In genomic region chr10:96895662-96896424, GRCh38 we compare ENCODE assay signal across 27 cellular contexts.
"Had no signal": no experiment of that assay in that cellular context is flagged by ENCODE, and none has a peak within 500 bp of the region (broad histone marks: within the 10 kb centered on the region; RNA-seq: fewer than 3 reads in every experiment).

No MANE protein-coding gene starts in this region.

- H3K4me3 ChIP-seq: ascending aorta, cardiac muscle cell, colonic mucosa, esophagus squamous epithelium, heart right ventricle, neural progenitor cell, spleen, thoracic aorta, vagina had no signal

- H3K27me3 Mint-ChIP-seq: activated CD4-positive, alpha-beta memory T cell treated with anti-CD3 and anti-CD28 coated beads, Interleukin-2, amount 10 ng/mL, durations not matched to agents 7 days and 5 days; activated CD4-positive, alpha-beta T cell treated with anti-CD3 and anti-CD28 coated beads, Interleukin-2, amount 10 ng/mL, durations not matched to agents 7 days and 5 days; activated CD8-positive, alpha-beta memory T cell treated with anti-CD3 and anti-CD28 coated beads, Interleukin-2, amount 10 ng/mL, durations not matched to agents 7 days and 5 days; activated naive CD8-positive, alpha-beta T cell; brain; naive thymus-derived CD4-positive, alpha-beta T cell had no signal

- H3K27ac Mint-ChIP-seq: activated CD4-positive, alpha-beta memory T cell treated with anti-CD3 and anti-CD28 coated beads, Interleukin-2, amount 10 ng/mL, durations not matched to agents 7 days and 5 days; activated CD4-positive, alpha-beta T cell treated with anti-CD3 and anti-CD28 coated beads, Interleukin-2, amount 10 ng/mL, durations not matched to agents 7 days and 5 days; activated CD8-positive, alpha-beta memory T cell treated with anti-CD3 and anti-CD28 coated beads, Interleukin-2, amount 10 ng/mL, durations not matched to agents 7 days and 5 days; neural progenitor cell; T-helper 2 cell treated with Interferon-gamma antibody and Interleukin-4, amounts not matched to agents 5 μg/mL and 100 μg/mL, for 36 hours had no signal

- H2AFZ ChIP-seq: neural progenitor cell had no signal

- H3K27ac ChIP-seq: ascending aorta, cardiac muscle cell, colonic mucosa, epithelial cell of prostate, esophagus squamous epithelium, heart right ventricle, neural progenitor cell, spleen, thoracic aorta, vagina had no signal

- ATAC-seq: activated CD8-positive, alpha-beta memory T cell treated with anti-CD3 and anti-CD28 coated beads, Interleukin-2, amount 10 ng/mL, durations not matched to agents 7 days and 5 days; activated T-cell treated with anti-CD3 and anti-CD28 coated beads, Interleukin-2, amount 50 U/mL, for 72 hours; heart right ventricle; naive thymus-derived CD4-positive, alpha-beta T cell; right cardiac atrium had no signal

- H3K9ac ChIP-seq: neural progenitor cell had no signal

- H3K9me3 ChIP-seq: ascending aorta, colonic mucosa, vagina had no signal

- H3K27me3 ChIP-seq: ascending aorta, cardiac muscle cell, colonic mucosa, esophagus squamous epithelium, heart right ventricle, neural progenitor cell, spleen, vagina had no signal

- DNase-seq: activated CD4-positive, alpha-beta memory T cell treated with anti-CD3 and anti-CD28 coated beads, Interleukin-2, amount 10 ng/mL, durations not matched to agents 7 days and 5 days; activated CD4-positive, alpha-beta T cell treated with anti-CD3 and anti-CD28 coated beads, Interleukin-2, amount 10 ng/mL, durations not matched to agents 7 days and 5 days; activated CD8-positive, alpha-beta memory T cell treated with anti-CD3 and anti-CD28 coated beads, Interleukin-2, amount 10 ng/mL, durations not matched to agents 7 days and 5 days; activated effector memory CD4-positive, alpha-beta T cell treated with Interleukin-2 at 50 U/mL for 16 hours; activated naive CD4-positive, alpha-beta T cell treated with Interleukin-2 at 50 U/mL for 16 hours; activated T-cell treated with anti-CD3 and anti-CD28 coated beads, Interleukin-2, amount 50 U/mL, for 72 hours; cerebellar nuclear complex; colonic mucosa; effector CD8-positive, alpha-beta T cell; esophagus squamous epithelium; foreskin melanocyte; heart right ventricle; midbrain; naive thymus-derived CD4-positive, alpha-beta T cell; posterior cingulate gyrus; right cardiac atrium; spleen; stimulated activated naive CD4-positive, alpha-beta T cell treated with Interleukin-2 at 50 U/mL for 16 hours had no signal

- H3K4me1 ChIP-seq: ascending aorta, colonic mucosa, vagina had no signal

- H3K4me3 Mint-ChIP-seq: activated CD4-positive, alpha-beta memory T cell treated with anti-CD3 and anti-CD28 coated beads, Interleukin-2, amount 10 ng/mL, durations not matched to agents 7 days and 5 days; activated CD4-positive, alpha-beta T cell treated with anti-CD3 and anti-CD28 coated beads, Interleukin-2, amount 10 ng/mL, durations not matched to agents 7 days and 5 days; activated CD8-positive, alpha-beta memory T cell treated with anti-CD3 and anti-CD28 coated beads, Interleukin-2, amount 10 ng/mL, durations not matched to agents 7 days and 5 days; activated naive CD8-positive, alpha-beta T cell; brain; neural progenitor cell; T-helper 2 cell treated with Interferon-gamma antibody and Interleukin-4, amounts not matched to agents 5 μg/mL and 100 μg/mL, for 36 hours had no signal

- H3K4me1 Mint-ChIP-seq: neural progenitor cell had no signal

- H3K36me3 ChIP-seq: ascending aorta, cardiac muscle cell, colonic mucosa, neural progenitor cell, thoracic aorta, vagina had no signal

- H3K4me2 ChIP-seq: neural progenitor cell had no signal
